ENCODE assay signal across 23 cellular contexts in genomic region chr4:6410078-6410477, GRCh38.
"Had no signal": no experiment of that assay in that cellular context is flagged by ENCODE, and none has a peak within 500 bp of the region (broad histone marks: within the 10 kb centered on the region; RNA-seq: fewer than 3 reads in every experiment).

No MANE protein-coding gene starts in this region.

- DNase-seq: activated B cell treated with CpG ODN at 0.5 μM for 24 hours; activated CD4-positive, alpha-beta T cell treated with anti-CD3 and anti-CD28 coated beads for 4 hours; activated CD4-positive, alpha-beta T cell treated with anti-CD3 and anti-CD28 coated beads, Interleukin-2, amount 50 U/mL, for 48 hours; activated CD8-positive, alpha-beta memory T cell treated with anti-CD3 and anti-CD28 coated beads, Interleukin-2, amount 50 U/mL, for 48 hours; activated naive CD4-positive, alpha-beta T cell; activated naive CD8-positive, alpha-beta T cell treated with anti-CD3 and anti-CD28 coated beads for 36 hours; activated T-cell treated with anti-CD3 and anti-CD28 coated beads, Interleukin-2, amount 50 U/mL, for 4 hours; central memory CD4-positive, alpha-beta T cell; dermis blood vessel endothelial cell; effector CD8-positive, alpha-beta T cell; foreskin keratinocyte; pancreas; right lobe of liver; small intestine; stimulated activated CD4-positive, alpha-beta T cell treated with anti-CD3 and anti-CD28 coated beads, Interleukin-15, amount 100 ng/mL, for 24 hours; testis; trophoblast cell had no signal

- ATAC-seq: activated T-cell treated with anti-CD3 and anti-CD28 coated beads, Interleukin-2, amount 50 U/mL, for 4 hours; foreskin keratinocyte; left lung; naive thymus-derived CD8-positive, alpha-beta T cell; pancreas; right lobe of liver had no signal

- H3K4me3 Mint-ChIP-seq: activated B cell treated with CpG ODN at 0.5 μM for 24 hours; activated naive CD8-positive, alpha-beta T cell treated with anti-CD3 and anti-CD28 coated beads for 36 hours; activated T-cell treated with anti-CD3 and anti-CD28 coated beads, Interleukin-2, amount 50 U/mL, for 4 hours; mesothelial cell of epicardium; naive thymus-derived CD8-positive, alpha-beta T cell; stimulated activated memory B cell treated with anti-CD40 and anti-IgM and Interleukin-4, amounts not matched to agents 10 μg/mL and 1 μg/mL and 100 μg/mL, for 72 hours had no signal

- H3K36me3 ChIP-seq: left lung, pancreas, right lobe of liver, vagina had no signal

- H3K27me3 ChIP-seq: foreskin keratinocyte, pancreas, right lobe of liver, testis, vagina had no signal

- H3K9me3 ChIP-seq: left lung, pancreas, right lobe of liver, testis, vagina had no signal

- H3K4me3 ChIP-seq: left lung, pancreas, right lobe of liver, testis, vagina had no signal

- H3K36me3 Mint-ChIP-seq: activated naive CD8-positive, alpha-beta T cell treated with anti-CD3 and anti-CD28 coated beads for 36 hours; mesothelial cell of epicardium; naive thymus-derived CD8-positive, alpha-beta T cell; stimulated activated memory B cell treated with anti-CD40 and anti-IgM and Interleukin-4, amounts not matched to agents 10 μg/mL and 1 μg/mL and 100 μg/mL, for 72 hours had no signal

- H3K9me3 Mint-ChIP-seq: activated naive CD8-positive, alpha-beta T cell treated with anti-CD3 and anti-CD28 coated beads for 36 hours; activated T-helper 2 cell treated with anti-CD3 and anti-CD28 coated beads, Interferon-gamma antibody, Interleukin-2, Interleukin-4, amounts not matched to agents 10 μg/mL and 5 μg/mL and 100 μg/mL, durations not matched to agents 14 hours and 24 hours and 36 hours had no signal

- H3K4me1 ChIP-seq: foreskin keratinocyte, left lung, pancreas, right lobe of liver, testis, vagina had no signal

- H3K27ac Mint-ChIP-seq: activated B cell treated with CpG ODN at 0.5 μM for 24 hours; activated naive CD8-positive, alpha-beta T cell treated with anti-CD3 and anti-CD28 coated beads for 36 hours; activated T-helper 2 cell treated with anti-CD3 and anti-CD28 coated beads, Interferon-gamma antibody, Interleukin-2, Interleukin-4, amounts not matched to agents 10 μg/mL and 5 μg/mL and 100 μg/mL, durations not matched to agents 14 hours and 24 hours and 36 hours; mesothelial cell of epicardium; stimulated activated memory B cell treated with anti-CD40 and anti-IgM and Interleukin-4, amounts not matched to agents 10 μg/mL and 1 μg/mL and 100 μg/mL, for 72 hours had no signal

- H3K27ac ChIP-seq: foreskin keratinocyte, left lung, pancreas, right lobe of liver, testis, vagina had no signal

- H3K4me1 Mint-ChIP-seq: activated B cell treated with CpG ODN at 0.5 μM for 24 hours; activated naive CD8-positive, alpha-beta T cell treated with anti-CD3 and anti-CD28 coated beads for 36 hours; naive thymus-derived CD8-positive, alpha-beta T cell; stimulated activated memory B cell treated with anti-CD40 and anti-IgM and Interleukin-4, amounts not matched to agents 10 μg/mL and 1 μg/mL and 100 μg/mL, for 72 hours had no signal
